ENCODE assay signal across 8 cellular contexts in genomic region chr6:131627724-131628682, GRCh38. TPM values are rescaled to one million over a fixed set of nuclear protein-coding genes. Genes with fewer than 3 reads are reported as not detected.
DNase-seq lines count a peak whose midpoint lies in the region; ATAC-seq and TF ChIP-seq lines count a peak whose summit lies in the region.

MED23 (minus strand) TSS chr6:131628242; CDS start chr6:131628049, 193 bp downstream.

- H3K4me2 ChIP-seq in DND-41 (ENCODE audit: insufficient read depth, low read length) (peak within 1 kb of the TSS; percentile 79), KMS-11 (peak within 1 kb of the TSS; percentile 57)

- CTCF ChIA-PET in Panc1 (lab: Charles Lee), result interaction anchor here (0.6 to 1.6 kb wide), 4 partner anchors 12 to 182 kb away, joined by 3 to 14 read pairs (median 4); no protein-coding TSS in a partner anchor

- ATAC-seq in DND-41 (ENCODE audit: insufficient read depth, low read depth), result peak; percentile 95
- peak; percentile 98 for ATAC-seq in GM21737 (IDR thresholded peaks at IDR 0.05; ENCODE audit: unreplicated experiment)
- ATAC-seq in Panc1, result peak; percentile 99
- ATAC-seq in esophagus mucosa, result peak; percentile 100

- DNase-seq in DND-41 (peak; percentile 95), Panc1 (ENCODE audit: low read depth, low spot score) (peak; percentile 73)
- peak; percentile 99 for DNase-seq in activated T-cell treated with anti-CD3 and anti-CD28 coated beads, Interleukin-2, amount 50 U/mL, for 48 hours
- peak; percentile 87 to 89 for DNase-seq in stimulated activated CD8-positive, alpha-beta memory T cell treated with anti-CD3 and anti-CD28 coated beads, Interleukin-7, amount 100 ng/mL, for 4 hours (ENCODE audit: low read depth in 2 of 2)

- peak within 1 kb of the TSS; percentile 95 for H2AFZ ChIP-seq in DND-41 (ENCODE audit: low read depth, low read length)
- H2AFZ ChIP-seq in KMS-11 (ENCODE audit: low read depth), result peak within 1 kb of the TSS; percentile 75

- H3K79me2 ChIP-seq in DND-41 (ENCODE audit: insufficient read depth, low read length) (peaks cover 19% of the 10 kb centered on the region), KMS-11 (ENCODE audit: insufficient read depth, low read depth) (peaks cover 16% of the 10 kb centered on the region; the same call in 1 of the 2 replicates)

- no TSS peak for BruUV-seq in Panc1 (replicated peaks; lab: Mats Ljungman, UMichigan)

- peak within 1 kb of the TSS; percentile 83 for H3K9ac ChIP-seq in DND-41 (ENCODE audit: low read depth, low read length)
- H3K9ac ChIP-seq in KMS-11, result peak within 1 kb of the TSS; percentile 60

- H3K36me3 ChIP-seq in DND-41 (ENCODE audit: insufficient read depth, low read length) (peaks cover 29% of the 10 kb centered on the region), KMS-11 (ENCODE audit: insufficient read depth) (no peaks in the 10 kb centered on the region), Panc1 (ENCODE audit: control insufficient read depth, insufficient read depth, low read length) (peaks cover 16% of the 10 kb centered on the region), muscle layer of duodenum (ENCODE audit: control insufficient read depth in 1 of 2, insufficient read depth in 2 of 2, low read length in 2 of 2) (peaks cover 16 to 19% of the 10 kb centered on the region in 2 donors)

- H3K27ac ChIP-seq in DND-41 (ENCODE audit: low read length), result peak within 1 kb of the TSS; percentile 77
- H3K27ac ChIP-seq in KMS-11, result peak within 1 kb of the TSS; percentile 36; the same call in 1 of the 2 replicates
- peak within 1 kb of the TSS; percentile 77 for H3K27ac ChIP-seq in Panc1 (ENCODE audit: low read length)
- peak within 1 kb of the TSS; percentile 82 for H3K27ac ChIP-seq in muscle layer of duodenum (ENCODE audit: low read length)

- POLR2A ChIA-PET in Panc1 (lab: Charles Lee), result interaction anchor here (0.5 to 0.7 kb wide), 3 partner anchors 29 to 1273 kb away, joined by 5 to 9 read pairs (median 9); no protein-coding TSS in a partner anchor

- H4K20me1 ChIP-seq in DND-41 (ENCODE audit: insufficient read depth, low read length), result no peaks in the 10 kb centered on the region
- H4K20me1 ChIP-seq in KMS-11 (ENCODE audit: insufficient read depth), result no peaks in the 10 kb centered on the region

- H3K27me3 ChIP-seq in DND-41 (ENCODE audit: insufficient read depth, low read length, poor library complexity), result no peaks in the 10 kb centered on the region
- H3K27me3 ChIP-seq in KMS-11 (ENCODE audit: insufficient read depth, low read depth), result no peaks in the 10 kb centered on the region
- 0 out of 2 replicates have a peak, but pooled peaks cover 2% of the 10 kb centered on the region for H3K27me3 ChIP-seq in Panc1 (ENCODE audit: control insufficient read depth, insufficient read depth, low read length)
- H3K27me3 ChIP-seq in muscle layer of duodenum (ENCODE audit: low read depth, low read length), result no peaks in the 10 kb centered on the region

- intact Hi-C loops in Panc1 (cut with micrococcal nuclease; ENCODE audit: unreplicated experiment), result loop anchor here (10.0 kb wide), 1 partner anchor 753 kb away; no protein-coding TSS in a partner anchor

- TF ChIP-seq CTCF in DND-41 (IDR thresholded peaks at IDR 0.05; ENCODE audit: borderline replicate concordance, extremely low read depth, low read length, poor library complexity, severe bottlenecking) (peak; percentile 100), KMS-11 (conservative IDR thresholded peaks at IDR 0.05; ENCODE audit: low read depth, low read length) (peak; percentile 81), Panc1 (IDR thresholded peaks at IDR 0.05) (peak; percentile 100)

- in situ Hi-C loops in Panc1 (cut with HindIII; ENCODE audit: low pct_unique_long_range_greater_than_20kb, low sequenced_read_pairs), result no loop called here

- H3K4me1 ChIP-seq in DND-41 (ENCODE audit: insufficient read depth, low read length), result peaks cover 23% of the 10 kb centered on the region
- H3K4me1 ChIP-seq in KMS-11 (ENCODE audit: low read depth, poor library complexity, severe bottlenecking), result peaks cover 20% of the 10 kb centered on the region
- H3K4me1 ChIP-seq in Panc1 (ENCODE audit: control insufficient read depth, insufficient read depth, low read length), result peaks cover 7% of the 10 kb centered on the region; the same call in 1 of the 2 replicates
- peaks cover 0 to 21% of the 10 kb centered on the region in 2 donors for H3K4me1 ChIP-seq in muscle layer of duodenum (ENCODE audit: control insufficient read depth in 1 of 2, insufficient read depth in 2 of 2, low read length in 2 of 2)

- peak within 1 kb of the TSS; percentile 89 to 97 for H3K4me3 ChIP-seq in DND-41 (ENCODE audit: low read depth in 1 of 2, low read length in 2 of 2)
- H3K4me3 ChIP-seq in KMS-11 (IDR thresholded peaks at IDR 0.05; ENCODE audit: insufficient read depth, low read depth, low read length), result no peak within 1 kb of the TSS
- peak within 1 kb of the TSS; percentile 67 to 71 for H3K4me3 ChIP-seq in Panc1 (ENCODE audit: low read depth in 2 of 2, low read length in 2 of 2)
- H3K4me3 ChIP-seq in muscle layer of duodenum (ENCODE audit: low read depth in 1 of 2, low read length in 2 of 2), result peak within 1 kb of the TSS; percentile 93 to 98

- H3K9me3 ChIP-seq in DND-41 (ENCODE audit: insufficient read depth, low read length, severe bottlenecking), result no peaks in the 10 kb centered on the region
- H3K9me3 ChIP-seq in Panc1 (ENCODE audit: control insufficient read depth, insufficient read depth, low read depth, low read length), result no peaks in the 10 kb centered on the region
- no peaks in the 10 kb centered on the region for H3K9me3 ChIP-seq in muscle layer of duodenum (ENCODE audit: control insufficient read depth in 1 of 2, low read length in 2 of 2)

RNA-seq across cellular contexts. Expression of gene MED23, which starts in this region (rescaled TPM):
- total RNA-seq in Panc1 (2021; ENCODE audit: unreplicated experiment) (18.3 TPM), esophagus mucosa (12.2 TPM)
- 8.5 TPM for polyA plus RNA-seq in Panc1 (2012; ENCODE audit: insufficient read length)
